ENCODE assay signal across 1 cellular context in the genomic region with DNA sequence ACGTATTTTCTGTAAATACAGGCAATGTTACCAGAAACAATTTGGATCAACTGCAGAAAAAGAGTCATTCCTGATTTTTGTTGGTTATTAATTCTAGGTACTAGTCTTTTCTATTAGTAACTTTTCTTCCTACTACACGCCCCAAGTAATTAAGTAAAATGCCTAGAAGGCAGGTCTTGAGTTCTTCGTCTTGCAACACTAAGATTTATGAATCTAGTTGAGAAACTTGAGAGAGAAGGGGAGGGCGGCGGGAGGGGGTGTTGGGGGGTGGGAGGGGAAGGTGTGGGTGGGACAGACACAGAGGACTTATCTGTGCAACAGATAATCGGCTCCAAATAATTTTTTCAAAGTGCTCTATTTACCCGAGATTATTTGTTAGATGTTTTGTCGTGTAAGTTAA.
TF ChIP-seq lines count a peak whose summit lies in the region.

No MANE protein-coding gene starts in this region.

TF ChIP-seq in HepG2, 621 proteins besides CTCF, POLR2A, EP300 and RAD21:
- TF ChIP-seq, protein P1, sequence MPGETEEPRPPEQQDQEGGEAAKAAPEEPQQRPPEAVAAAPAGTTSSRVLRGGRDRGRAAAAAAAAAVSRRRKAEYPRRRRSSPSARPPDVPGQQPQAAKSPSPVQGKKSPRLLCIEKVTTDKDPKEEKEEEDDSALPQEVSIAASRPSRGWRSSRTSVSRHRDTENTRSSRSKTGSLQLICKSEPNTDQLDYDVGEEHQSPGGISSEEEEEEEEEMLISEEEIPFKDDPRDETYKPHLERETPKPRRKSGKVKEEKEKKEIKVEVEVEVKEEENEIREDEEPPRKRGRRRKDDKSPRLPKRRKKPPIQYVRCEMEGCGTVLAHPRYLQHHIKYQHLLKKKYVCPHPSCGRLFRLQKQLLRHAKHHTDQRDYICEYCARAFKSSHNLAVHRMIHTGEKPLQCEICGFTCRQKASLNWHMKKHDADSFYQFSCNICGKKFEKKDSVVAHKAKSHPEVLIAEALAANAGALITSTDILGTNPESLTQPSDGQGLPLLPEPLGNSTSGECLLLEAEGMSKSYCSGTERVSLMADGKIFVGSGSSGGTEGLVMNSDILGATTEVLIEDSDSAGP (CRISPR knock-in tag; IDR thresholded peaks at IDR 0.05; ENCODE audit: borderline replicate concordance) = no peak
- TF ChIP-seq, protein P2, sequence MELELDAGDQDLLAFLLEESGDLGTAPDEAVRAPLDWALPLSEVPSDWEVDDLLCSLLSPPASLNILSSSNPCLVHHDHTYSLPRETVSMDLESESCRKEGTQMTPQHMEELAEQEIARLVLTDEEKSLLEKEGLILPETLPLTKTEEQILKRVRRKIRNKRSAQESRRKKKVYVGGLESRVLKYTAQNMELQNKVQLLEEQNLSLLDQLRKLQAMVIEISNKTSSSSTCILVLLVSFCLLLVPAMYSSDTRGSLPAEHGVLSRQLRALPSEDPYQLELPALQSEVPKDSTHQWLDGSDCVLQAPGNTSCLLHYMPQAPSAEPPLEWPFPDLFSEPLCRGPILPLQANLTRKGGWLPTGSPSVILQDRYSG (CRISPR knock-in tag; IDR thresholded peaks at IDR 0.05) = no peak
- TF ChIP-seq, protein P3, sequence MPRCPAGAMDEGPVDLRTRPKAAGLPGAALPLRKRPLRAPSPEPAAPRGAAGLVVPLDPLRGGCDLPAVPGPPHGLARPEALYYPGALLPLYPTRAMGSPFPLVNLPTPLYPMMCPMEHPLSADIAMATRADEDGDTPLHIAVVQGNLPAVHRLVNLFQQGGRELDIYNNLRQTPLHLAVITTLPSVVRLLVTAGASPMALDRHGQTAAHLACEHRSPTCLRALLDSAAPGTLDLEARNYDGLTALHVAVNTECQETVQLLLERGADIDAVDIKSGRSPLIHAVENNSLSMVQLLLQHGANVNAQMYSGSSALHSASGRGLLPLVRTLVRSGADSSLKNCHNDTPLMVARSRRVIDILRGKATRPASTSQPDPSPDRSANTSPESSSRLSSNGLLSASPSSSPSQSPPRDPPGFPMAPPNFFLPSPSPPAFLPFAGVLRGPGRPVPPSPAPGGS (CRISPR knock-in tag; IDR thresholded peaks at IDR 0.05) = no peak
- TF ChIP-seq ZFP1 (CRISPR knock-in tag; IDR thresholded peaks at IDR 0.05) (no peak), PITX1 (CRISPR knock-in tag; IDR thresholded peaks at IDR 0.05) (no peak), ELF1 (CRISPR knock-in tag; IDR thresholded peaks at IDR 0.05) (no peak), ARHGAP35 (CRISPR knock-in tag; IDR thresholded peaks at IDR 0.05; ENCODE audit: borderline replicate concordance) (no peak)
